33 cellular contexts compared by ENCODE assay signal in genomic region chr4:41678086-41678485, GRCh38.
DNase-seq lines count a peak whose midpoint lies in the region; ATAC-seq and TF ChIP-seq lines count a peak whose summit lies in the region.
"Had no signal": no experiment of that assay in that cellular context is flagged by ENCODE, and none has a peak within 500 bp of the region (broad histone marks: within the 10 kb centered on the region; RNA-seq: fewer than 3 reads in every experiment).

No MANE protein-coding gene starts in this region.

- POLR2A ChIA-PET in GM10248 (lab: Yijun Ruan, JAX): no interaction called here

- ATAC-seq in HG03108 (IDR thresholded peaks at IDR 0.05; ENCODE audit: unreplicated experiment) (no peak), HG02885 (IDR thresholded peaks at IDR 0.05; ENCODE audit: poor library complexity, unreplicated experiment) (no peak), HG02870 (IDR thresholded peaks at IDR 0.05; ENCODE audit: unreplicated experiment) (no peak)
- ATAC-seq: activated naive CD8-positive, alpha-beta T cell treated with anti-CD3 and anti-CD28 coated beads, Interleukin-2, amount 50 U/mL, for 24 hours; effector memory CD8-positive, alpha-beta T cell; esophagus mucosa; HCT116; naive thymus-derived CD4-positive, alpha-beta T cell; Panc1; stimulated activated naive CD8-positive, alpha-beta T cell treated with anti-CD3 and anti-CD28 coated beads, Interleukin-15, amount 100 ng/mL, for 72 hours had no signal

- peak overlapping the region; percentile 34; the same call in 1 of the 2 replicates for H3K27ac Mint-ChIP-seq in HFFc6
- H3K27ac Mint-ChIP-seq: activated CD4-positive, alpha-beta T cell treated with anti-CD3 and anti-CD28 coated beads, Interleukin-2, amount 10 ng/mL, durations not matched to agents 7 days and 5 days; activated naive CD8-positive, alpha-beta T cell treated with anti-CD3 and anti-CD28 coated beads, Interleukin-2, amount 50 U/mL, for 24 hours; activated T-cell treated with anti-CD3 and anti-CD28 coated beads, Interleukin-2, amount 50 U/mL, for 24 hours; effector memory CD8-positive, alpha-beta T cell; mesothelial cell of epicardium; naive thymus-derived CD4-positive, alpha-beta T cell; stimulated activated naive CD8-positive, alpha-beta T cell treated with anti-CD3 and anti-CD28 coated beads, Interleukin-15, amount 100 ng/mL, for 72 hours had no signal

- CTCF ChIA-PET in GM10248 (lab: Yijun Ruan, JAX): no interaction called here

- no peak for TF ChIP-seq CTCF in HFFc6 (IDR thresholded peaks at IDR 0.05)
- TF ChIP-seq CTCF in fibroblast of villous mesenchyme (IDR thresholded peaks at IDR 0.05; ENCODE audit: insufficient read depth, low read depth, low read length): no peak
- TF ChIP-seq CTCF in GM10248 (IDR thresholded peaks at IDR 0.05; ENCODE audit: control extremely low read depth, extremely low read depth, low read depth, missing control alignments): no peak

- no peak overlapping the region for H3K4me3 Mint-ChIP-seq in HFFc6
- H3K4me3 Mint-ChIP-seq: activated CD4-positive, alpha-beta T cell treated with anti-CD3 and anti-CD28 coated beads, Interleukin-2, amount 10 ng/mL, durations not matched to agents 7 days and 5 days; activated naive CD8-positive, alpha-beta T cell treated with anti-CD3 and anti-CD28 coated beads, Interleukin-2, amount 50 U/mL, for 24 hours; activated T-cell treated with anti-CD3 and anti-CD28 coated beads, Interleukin-2, amount 50 U/mL, for 24 hours; effector memory CD8-positive, alpha-beta T cell; mesothelial cell of epicardium; naive thymus-derived CD4-positive, alpha-beta T cell; stimulated activated naive CD8-positive, alpha-beta T cell treated with anti-CD3 and anti-CD28 coated beads, Interleukin-15, amount 100 ng/mL, for 72 hours had no signal

- H3K9me3 Mint-ChIP-seq in HFFc6: no peaks in the 10 kb centered on the region
- H3K9me3 Mint-ChIP-seq: activated CD4-positive, alpha-beta T cell treated with anti-CD3 and anti-CD28 coated beads, Interleukin-2, amount 10 ng/mL, durations not matched to agents 7 days and 5 days; activated naive CD8-positive, alpha-beta T cell treated with anti-CD3 and anti-CD28 coated beads, Interleukin-2, amount 50 U/mL, for 24 hours; activated T-cell treated with anti-CD3 and anti-CD28 coated beads, Interleukin-2, amount 50 U/mL, for 24 hours; effector memory CD8-positive, alpha-beta T cell; mesothelial cell of epicardium; stimulated activated naive CD8-positive, alpha-beta T cell treated with anti-CD3 and anti-CD28 coated beads, Interleukin-15, amount 100 ng/mL, for 72 hours had no signal

- H3K36me3 Mint-ChIP-seq in HFFc6 (ENCODE audit: low read depth): peaks cover 23% of the 10 kb centered on the region; the same call in 1 of the 2 replicates
- H3K36me3 Mint-ChIP-seq: naive thymus-derived CD4-positive, alpha-beta T cell had no signal

- peak; percentile 20 for DNase-seq in AG08395 (ENCODE audit: low spot score)
- no peak for DNase-seq in HFFc6
- peak; percentile 31 for DNase-seq in astrocyte of the hippocampus (ENCODE audit: low read depth, low spot score)
- DNase-seq in fibroblast of villous mesenchyme (ENCODE audit: low read depth): peak; percentile 6
- DNase-seq in GM10248 (ENCODE audit: extremely low spot score): no peak
- DNase-seq: activated CD4-positive, alpha-beta T cell treated with anti-CD3 and anti-CD28 coated beads, Interleukin-2, amount 10 ng/mL, durations not matched to agents 7 days and 5 days; activated gamma-delta T cell treated with Interleukin-2 at 50 U/mL for 16 hours; activated naive CD8-positive, alpha-beta T cell treated with anti-CD3 and anti-CD28 coated beads, Interleukin-2, amount 50 U/mL, for 24 hours; activated T-cell treated with anti-CD3 and anti-CD28 coated beads, Interleukin-2, amount 50 U/mL, for 24 hours; colonic mucosa; DMS153; effector memory CD8-positive, alpha-beta T cell; GDM1; islet precursor cell; Kasumi-1; left ventricle myocardium inferior; naive thymus-derived CD4-positive, alpha-beta T cell; NCI-H1092; NCI-H1694 treated with DMSO at 0.1 percent for 48 hours; NCI-H2171 treated with DMSO at 0.1 percent for 48 hours; NCI-H524 treated with DMSO at 0.1 percent for 48 hours; SIG-M5; stimulated activated naive CD8-positive, alpha-beta T cell treated with anti-CD3 and anti-CD28 coated beads, Interleukin-15, amount 100 ng/mL, for 72 hours; tibial artery had no signal

- no peak overlapping the region for H3K4me3 ChIP-seq in fibroblast of villous mesenchyme (ENCODE audit: low read depth, low read length)
- H3K4me3 ChIP-seq: breast epithelium, colonic mucosa, left ventricle myocardium inferior, skin epidermis, tibial artery had no signal

- H3K27me3 Mint-ChIP-seq in HFFc6 (ENCODE audit: insufficient read depth): peaks cover 3% of the 10 kb centered on the region
- H3K27me3 Mint-ChIP-seq: activated CD4-positive, alpha-beta T cell treated with anti-CD3 and anti-CD28 coated beads, Interleukin-2, amount 10 ng/mL, durations not matched to agents 7 days and 5 days; activated naive CD8-positive, alpha-beta T cell treated with anti-CD3 and anti-CD28 coated beads, Interleukin-2, amount 50 U/mL, for 24 hours; activated T-cell treated with anti-CD3 and anti-CD28 coated beads, Interleukin-2, amount 50 U/mL, for 24 hours; effector memory CD8-positive, alpha-beta T cell; stimulated activated naive CD8-positive, alpha-beta T cell treated with anti-CD3 and anti-CD28 coated beads, Interleukin-15, amount 100 ng/mL, for 72 hours had no signal

- peaks cover 41% of the 10 kb centered on the region for H3K4me1 Mint-ChIP-seq in HFFc6 (ENCODE audit: low read depth)
- H3K4me1 Mint-ChIP-seq: activated CD4-positive, alpha-beta T cell treated with anti-CD3 and anti-CD28 coated beads, Interleukin-2, amount 10 ng/mL, durations not matched to agents 7 days and 5 days; activated naive CD8-positive, alpha-beta T cell treated with anti-CD3 and anti-CD28 coated beads, Interleukin-2, amount 50 U/mL, for 24 hours; naive thymus-derived CD4-positive, alpha-beta T cell; stimulated activated naive CD8-positive, alpha-beta T cell treated with anti-CD3 and anti-CD28 coated beads, Interleukin-15, amount 100 ng/mL, for 72 hours had no signal

Comparison
In these comparisons a context has a peak if more than half of its experiments do, and no peak if none do; other contexts are left out.
1. DNase-seq: peak in AG08395 (single experiment), astrocyte of the hippocampus (single experiment) and fibroblast of villous mesenchyme (single experiment); none in HFFc6 (single experiment) and GM10248 (single experiment).